In the genomic region with DNA sequence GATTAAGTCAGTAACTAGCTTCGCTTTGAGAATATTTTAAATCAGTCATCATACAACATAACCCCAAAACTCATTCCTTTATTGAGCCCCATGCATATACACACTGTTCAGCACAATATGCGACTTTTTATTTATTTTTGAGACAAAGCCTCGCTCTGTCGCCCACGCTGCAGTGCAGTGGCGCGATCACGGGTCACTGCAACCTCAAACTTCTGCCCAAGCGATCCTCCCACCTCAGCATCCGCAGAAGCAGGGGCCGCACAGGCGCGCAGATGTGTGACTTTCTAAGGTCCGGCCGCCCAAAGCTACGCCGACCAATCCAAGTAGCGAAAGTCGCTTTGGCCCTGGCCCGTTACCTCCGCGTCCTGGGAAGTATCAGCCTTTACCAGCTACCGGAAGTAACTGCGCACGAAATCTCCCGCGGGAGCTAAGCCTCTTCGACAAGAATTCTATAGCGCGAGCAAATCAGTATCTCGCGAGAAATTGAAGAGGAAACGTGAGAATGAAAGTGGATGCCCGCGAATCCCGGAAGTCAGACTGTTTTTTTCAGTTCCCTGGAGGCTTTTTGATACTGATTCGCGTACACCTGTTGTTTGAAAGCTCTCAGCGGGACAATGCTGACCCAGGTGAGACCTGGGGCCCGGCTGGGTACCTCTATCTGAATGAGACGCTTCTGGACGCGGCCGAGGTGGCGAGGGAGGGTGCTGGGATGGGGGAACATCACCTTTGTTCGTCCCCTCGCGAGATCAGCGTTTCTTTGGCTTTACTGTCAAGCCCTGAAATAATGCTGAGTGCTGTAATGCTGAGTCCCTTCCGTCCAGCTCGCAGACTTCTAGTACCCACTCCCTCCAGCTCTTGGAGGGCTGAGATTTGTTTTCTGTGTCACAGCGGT, we compare ENCODE assay signal across 8 cellular contexts. TPM values are rescaled to one million over a fixed set of nuclear protein-coding genes. Genes with fewer than 3 reads are reported as not detected.
DNase-seq lines count a peak whose midpoint lies in the region; ATAC-seq and TF ChIP-seq lines count a peak whose summit lies in the region.

A gene (minus strand): TSS at position 404 of the 892 bp plus-strand sequence. CDS start 1,405 bp downstream, outside the sequence.
A gene (plus strand): TSS at position 549 of the 892 bp plus-strand sequence. CDS start 66 bp downstream, at position 615.

- DNase-seq in AG09309 (ENCODE audit: low read depth) (peak; percentile 94), NCI-H345 (lab: John Stamatoyannopoulos, UW) (peak; percentile 95), activated B cell treated with CpG ODN at 0.5 μM for 24 hours (peak; percentile 74), caudate nucleus (lab: John Stamatoyannopoulos, UW) (peak; percentile 11 to 91 (median 75)), inferior parietal cortex (ENCODE audit: extremely low spot score) (peak; percentile 92), smooth muscle cell of the brain vasculature (ENCODE audit: low read depth, low spot score) (peak; percentile 91)

- intact Hi-C loops in activated B cell treated with CpG ODN at 0.5 μM for 24 hours (cut with micrococcal nuclease), result loop anchor here (1.0 to 2.0 kb wide), 2 partner anchors 26 to 82 kb away; a partner anchor contains a TSS

- H3K27ac Mint-ChIP-seq in activated B cell treated with CpG ODN at 0.5 μM for 24 hours, result peak within 1 kb of the TSS; percentile 100

- peak within 1 kb of the TSS; percentile 72 for H3K27ac ChIP-seq in caudate nucleus (ENCODE audit: low read depth, low read length)

- CTCF ChIA-PET in activated B cell treated with CpG ODN at 0.5 μM for 24 hours (lab: Charles Lee), result interaction anchor here (1.0 to 1.8 kb wide), 3 partner anchors 11 to 83 kb away, joined by 4 to 13 read pairs (median 5); a partner anchor contains a TSS

- peaks cover 41% of the 10 kb centered on the region for H3K36me3 Mint-ChIP-seq in activated B cell treated with CpG ODN at 0.5 μM for 24 hours (ENCODE audit: low read depth)

- TF ChIP-seq CTCF in AG09309 (IDR thresholded peaks at IDR 0.05; ENCODE audit: control insufficient read depth, insufficient read depth, low read depth, low read length, missing control alignments) (no peak), activated B cell treated with CpG ODN at 0.5 μM for 24 hours (IDR thresholded peaks at IDR 0.05) (no peak)

- H3K27me3 Mint-ChIP-seq in activated B cell treated with CpG ODN at 0.5 μM for 24 hours, result no peaks in the 10 kb centered on the region

- ATAC-seq in GM19025 (IDR thresholded peaks at IDR 0.05; ENCODE audit: low read depth, unreplicated experiment), result peak; percentile 91
- peak; percentile 87 for ATAC-seq in HG03280 (IDR thresholded peaks at IDR 0.05; ENCODE audit: unreplicated experiment)
- peak; percentile 88 for ATAC-seq in activated B cell treated with CpG ODN at 0.5 μM for 24 hours (ENCODE audit: low read depth)

- peak within 1 kb of the TSS; percentile 98 for H3K4me3 Mint-ChIP-seq in activated B cell treated with CpG ODN at 0.5 μM for 24 hours

- POLR2A ChIA-PET in activated B cell treated with CpG ODN at 0.5 μM for 24 hours (lab: Charles Lee), result interaction anchor here (1.1 to 2.0 kb wide), 5 partner anchors 9 to 83 kb away, joined by 3 to 16 read pairs (median 5); a partner anchor contains a TSS

- H3K4me1 Mint-ChIP-seq in activated B cell treated with CpG ODN at 0.5 μM for 24 hours, result peaks cover 42% of the 10 kb centered on the region

- peak within 1 kb of the TSS; percentile 74 for H3K4me3 ChIP-seq in AG09309 (ENCODE audit: control insufficient read depth, low read depth, low read length)

- no peaks in the 10 kb centered on the region for H3K9me3 Mint-ChIP-seq in activated B cell treated with CpG ODN at 0.5 μM for 24 hours

RNA-seq across cellular contexts. Expression of the first gene that starts in this region (rescaled TPM):
- 4.3 and 5.0 TPM in 2 replicates for total RNA-seq in activated B cell treated with CpG ODN at 0.5 μM for 24 hours

RNA-seq across cellular contexts. Expression of the second gene that starts in this region (rescaled TPM):
- total RNA-seq in activated B cell treated with CpG ODN at 0.5 μM for 24 hours, result 18.1 and 20.8 TPM in 2 replicates

Comparison
In these comparisons a context has a peak if more than half of its experiments do, and no peak if none do; other contexts are left out.
1. Peak in every context shown above with its lines: DNase-seq, ATAC-seq, H3K4me3 ChIP-seq and H3K27ac ChIP-seq.